Comparison of ENCODE assay signal across 1 cellular context in the genomic region with DNA sequence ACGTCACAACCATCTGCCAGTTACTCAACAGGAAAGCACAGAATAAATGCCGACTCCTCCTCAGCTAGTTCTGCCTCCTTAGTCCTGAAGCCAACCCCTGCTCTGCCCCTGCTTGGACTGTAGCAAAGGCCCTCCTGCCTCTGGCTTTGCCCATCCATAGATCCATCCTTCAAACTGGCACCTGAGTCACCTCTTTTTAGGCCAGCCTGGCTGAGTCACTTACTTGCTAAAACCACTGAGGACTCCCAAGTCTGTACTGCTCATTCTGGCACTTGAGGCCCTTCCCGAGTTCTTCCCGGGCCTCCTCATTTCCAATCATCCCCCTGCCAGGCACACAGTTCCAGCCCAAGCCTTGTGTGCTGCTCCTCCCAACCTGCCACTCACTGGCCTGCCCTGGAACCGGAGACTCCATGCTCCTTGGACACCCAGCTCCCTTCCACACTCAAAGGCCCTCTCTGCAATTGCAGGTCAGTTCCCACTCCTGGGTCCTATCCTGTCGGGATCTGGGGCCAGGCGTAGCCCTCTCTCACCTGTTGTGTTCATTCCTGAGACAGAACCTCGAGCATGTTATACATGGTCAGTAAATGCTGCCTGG.
TF ChIP-seq lines count a peak whose summit lies in the region.

No MANE protein-coding gene starts in this region.

TF ChIP-seq in A549, 52 proteins besides CTCF, POLR2A, EP300 and RAD21 (continued from another document):
- TF ChIP-seq, protein P1, sequence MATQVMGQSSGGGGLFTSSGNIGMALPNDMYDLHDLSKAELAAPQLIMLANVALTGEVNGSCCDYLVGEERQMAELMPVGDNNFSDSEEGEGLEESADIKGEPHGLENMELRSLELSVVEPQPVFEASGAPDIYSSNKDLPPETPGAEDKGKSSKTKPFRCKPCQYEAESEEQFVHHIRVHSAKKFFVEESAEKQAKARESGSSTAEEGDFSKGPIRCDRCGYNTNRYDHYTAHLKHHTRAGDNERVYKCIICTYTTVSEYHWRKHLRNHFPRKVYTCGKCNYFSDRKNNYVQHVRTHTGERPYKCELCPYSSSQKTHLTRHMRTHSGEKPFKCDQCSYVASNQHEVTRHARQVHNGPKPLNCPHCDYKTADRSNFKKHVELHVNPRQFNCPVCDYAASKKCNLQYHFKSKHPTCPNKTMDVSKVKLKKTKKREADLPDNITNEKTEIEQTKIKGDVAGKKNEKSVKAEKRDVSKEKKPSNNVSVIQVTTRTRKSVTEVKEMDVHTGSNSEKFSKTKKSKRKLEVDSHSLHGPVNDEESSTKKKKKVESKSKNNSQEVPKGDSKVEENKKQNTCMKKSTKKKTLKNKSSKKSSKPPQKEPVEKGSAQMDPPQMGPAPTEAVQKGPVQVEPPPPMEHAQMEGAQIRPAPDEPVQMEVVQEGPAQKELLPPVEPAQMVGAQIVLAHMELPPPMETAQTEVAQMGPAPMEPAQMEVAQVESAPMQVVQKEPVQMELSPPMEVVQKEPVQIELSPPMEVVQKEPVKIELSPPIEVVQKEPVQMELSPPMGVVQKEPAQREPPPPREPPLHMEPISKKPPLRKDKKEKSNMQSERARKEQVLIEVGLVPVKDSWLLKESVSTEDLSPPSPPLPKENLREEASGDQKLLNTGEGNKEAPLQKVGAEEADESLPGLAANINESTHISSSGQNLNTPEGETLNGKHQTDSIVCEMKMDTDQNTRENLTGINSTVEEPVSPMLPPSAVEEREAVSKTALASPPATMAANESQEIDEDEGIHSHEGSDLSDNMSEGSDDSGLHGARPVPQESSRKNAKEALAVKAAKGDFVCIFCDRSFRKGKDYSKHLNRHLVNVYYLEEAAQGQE (IDR thresholded peaks at IDR 0.05) = no peak
- TF ChIP-seq, protein P2, sequence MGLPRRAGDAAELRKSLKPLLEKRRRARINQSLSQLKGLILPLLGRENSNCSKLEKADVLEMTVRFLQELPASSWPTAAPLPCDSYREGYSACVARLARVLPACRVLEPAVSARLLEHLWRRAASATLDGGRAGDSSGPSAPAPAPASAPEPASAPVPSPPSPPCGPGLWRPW (IDR thresholded peaks at IDR 0.05) = no peak
- TF ChIP-seq, protein P3, sequence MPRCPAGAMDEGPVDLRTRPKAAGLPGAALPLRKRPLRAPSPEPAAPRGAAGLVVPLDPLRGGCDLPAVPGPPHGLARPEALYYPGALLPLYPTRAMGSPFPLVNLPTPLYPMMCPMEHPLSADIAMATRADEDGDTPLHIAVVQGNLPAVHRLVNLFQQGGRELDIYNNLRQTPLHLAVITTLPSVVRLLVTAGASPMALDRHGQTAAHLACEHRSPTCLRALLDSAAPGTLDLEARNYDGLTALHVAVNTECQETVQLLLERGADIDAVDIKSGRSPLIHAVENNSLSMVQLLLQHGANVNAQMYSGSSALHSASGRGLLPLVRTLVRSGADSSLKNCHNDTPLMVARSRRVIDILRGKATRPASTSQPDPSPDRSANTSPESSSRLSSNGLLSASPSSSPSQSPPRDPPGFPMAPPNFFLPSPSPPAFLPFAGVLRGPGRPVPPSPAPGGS (IDR thresholded peaks at IDR 0.05) = no peak
TF ChIP-seq in A549: peak in this region for 0.
